Comparison of ENCODE assay signal across 9 cellular contexts in the genomic region with DNA sequence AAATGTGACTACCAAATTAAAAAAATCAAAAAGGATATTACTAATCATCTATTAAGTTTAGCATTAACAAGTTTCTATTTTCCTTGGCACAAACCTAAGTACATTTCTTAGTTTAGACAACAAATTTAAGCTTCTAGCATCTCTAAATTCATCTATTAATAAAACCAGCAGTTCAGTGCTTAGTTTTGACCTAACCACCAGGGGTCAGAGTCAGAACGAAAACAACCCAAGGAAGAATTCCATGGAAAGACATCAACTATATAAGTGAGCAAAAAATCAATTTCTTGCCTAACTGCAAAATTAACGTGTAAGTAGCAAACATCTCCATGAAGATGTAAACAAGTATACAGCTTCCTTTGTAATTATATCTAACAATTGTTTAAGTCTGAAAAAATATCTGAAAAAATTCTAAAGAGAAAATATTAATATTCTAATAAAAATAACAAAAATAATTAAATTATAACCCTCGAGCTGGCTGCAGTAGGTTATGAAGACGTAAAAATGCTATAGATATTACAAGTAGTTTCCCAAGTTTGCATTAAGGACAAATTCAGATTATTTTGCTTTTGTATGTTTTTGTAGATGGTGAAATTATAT.
DNase-seq lines count a peak whose midpoint lies in the region; ATAC-seq and TF ChIP-seq lines count a peak whose summit lies in the region.
"Had no signal": no experiment of that assay in that cellular context is flagged by ENCODE, and none has a peak within 500 bp of the region (broad histone marks: within the 10 kb centered on the region; RNA-seq: fewer than 3 reads in every experiment).

No MANE protein-coding gene starts in this region.

- no peaks in the 10 kb centered on the region for H3K36me3 ChIP-seq in upper lobe of left lung

- peak; percentile 73 for TF ChIP-seq CTCF in AG10803 (conservative IDR thresholded peaks at IDR 0.05; ENCODE audit: low read length)
- peak; percentile 83 for TF ChIP-seq CTCF in HFFc6 (IDR thresholded peaks at IDR 0.05)
- peak in 1 of 6 experiments; percentile 19 for TF ChIP-seq CTCF in upper lobe of left lung (IDR thresholded peaks at IDR 0.05)

- H3K27ac Mint-ChIP-seq in HFFc6: no peak overlapping the region
- no peak overlapping the region for H3K27ac Mint-ChIP-seq in activated naive CD4-positive, alpha-beta T cell treated with anti-CD3 and anti-CD28 coated beads, Interleukin-2, amount 10 ng/mL, durations not matched to agents 7 days and 5 days

- CTCF ChIA-PET in activated naive CD4-positive, alpha-beta T cell treated with anti-CD3 and anti-CD28 coated beads, Interleukin-2, amount 10 ng/mL, durations not matched to agents 7 days and 5 days (lab: Charles Lee): interaction anchor here (0.6 to 8.4 kb wide), 9 partner anchors 9 to 503 kb away, joined by 3 to 120 read pairs (median 3); a partner anchor contains a TSS

- H3K36me3 Mint-ChIP-seq in HFFc6 (ENCODE audit: low read depth): no peaks in the 10 kb centered on the region
- H3K36me3 Mint-ChIP-seq in activated naive CD4-positive, alpha-beta T cell treated with anti-CD3 and anti-CD28 coated beads, Interleukin-2, amount 10 ng/mL, durations not matched to agents 7 days and 5 days: no peaks in the 10 kb centered on the region

- H3K4me1 ChIP-seq in upper lobe of left lung: peaks cover 0 to 5% (median 0%) of the 10 kb centered on the region in 4 donors

- no peak for TF ChIP-seq EP300 in upper lobe of left lung (IDR thresholded peaks at IDR 0.05)

- no peak overlapping the region for H3K4me3 Mint-ChIP-seq in HFFc6
- no peak overlapping the region for H3K4me3 Mint-ChIP-seq in activated naive CD4-positive, alpha-beta T cell treated with anti-CD3 and anti-CD28 coated beads, Interleukin-2, amount 10 ng/mL, durations not matched to agents 7 days and 5 days

- peaks cover 4% of the 10 kb centered on the region; the same call in 1 of the 2 replicates for H3K27me3 Mint-ChIP-seq in HFFc6 (ENCODE audit: insufficient read depth)
- H3K27me3 Mint-ChIP-seq in activated naive CD4-positive, alpha-beta T cell treated with anti-CD3 and anti-CD28 coated beads, Interleukin-2, amount 10 ng/mL, durations not matched to agents 7 days and 5 days: peaks cover 5% of the 10 kb centered on the region

- no peaks in the 10 kb centered on the region for H3K9me3 Mint-ChIP-seq in HFFc6
- no peaks in the 10 kb centered on the region for H3K9me3 Mint-ChIP-seq in activated naive CD4-positive, alpha-beta T cell treated with anti-CD3 and anti-CD28 coated beads, Interleukin-2, amount 10 ng/mL, durations not matched to agents 7 days and 5 days

- 46 to 47% methylated on average over 4 of the region's 4 CpGs for WGBS in upper lobe of left lung, 2 donors

- H3K27ac ChIP-seq in upper lobe of left lung: no peak overlapping the region
- H3K27ac ChIP-seq: epithelial cell of prostate had no signal

- H3K4me3 ChIP-seq in AG10803 (ENCODE audit: low read length) (no peak overlapping the region), upper lobe of left lung (no peak overlapping the region)

- DNase-seq in AG10803 (ENCODE audit: low read depth) (peak; percentile 33), HFFc6 (peak; percentile 44), RKO (ENCODE audit: low spot score) (peak; percentile 55), glomerular visceral epithelial cell (ENCODE audit: extremely low spot score) (peak; percentile 56), upper lobe of left lung (no peak)
- no peak for DNase-seq in activated CD4-positive, alpha-beta T cell treated with anti-CD3 and anti-CD28 coated beads, Interleukin-2, amount 50 U/mL, for 4 hours
- no peak for DNase-seq in activated naive CD4-positive, alpha-beta T cell treated with anti-CD3 and anti-CD28 coated beads, Interleukin-2, amount 10 ng/mL, durations not matched to agents 7 days and 5 days

- ATAC-seq in upper lobe of left lung (ENCODE audit: low FRiP score in 2 of 2): no peak
- ATAC-seq in GM21619 (IDR thresholded peaks at IDR 0.05; ENCODE audit: unreplicated experiment): no peak

- no peak for TF ChIP-seq POLR2A in upper lobe of left lung (IDR thresholded peaks at IDR 0.05)

- H3K27me3 ChIP-seq in upper lobe of left lung: no peaks in the 10 kb centered on the region

- H3K9me3 ChIP-seq in upper lobe of left lung: no peaks in the 10 kb centered on the region

- no peaks in the 10 kb centered on the region for H3K4me1 Mint-ChIP-seq in HFFc6 (ENCODE audit: low read depth)
- peaks cover 2% of the 10 kb centered on the region for H3K4me1 Mint-ChIP-seq in activated naive CD4-positive, alpha-beta T cell treated with anti-CD3 and anti-CD28 coated beads, Interleukin-2, amount 10 ng/mL, durations not matched to agents 7 days and 5 days

Comparison
In these comparisons a context has a peak if more than half of its experiments do, and no peak if none do; other contexts are left out.
1. DNase-seq: peak in AG10803 (single experiment), HFFc6 (single experiment), RKO (single experiment) and glomerular visceral epithelial cell (single experiment); none in upper lobe of left lung (0 of 2), activated CD4-positive, alpha-beta T cell treated with anti-CD3 and anti-CD28 coated beads, Interleukin-2, amount 50 U/mL, for 4 hours (0 of 2) and activated naive CD4-positive, alpha-beta T cell treated with anti-CD3 and anti-CD28 coated beads, Interleukin-2, amount 10 ng/mL, durations not matched to agents 7 days and 5 days (single experiment).